In genomic region chr4:148216321-148216720, GRCh38 we compare ENCODE assay signal across 13 cellular contexts.
DNase-seq lines count a peak whose midpoint lies in the region; ATAC-seq and TF ChIP-seq lines count a peak whose summit lies in the region.
"Had no signal": no experiment of that assay in that cellular context is flagged by ENCODE, and none has a peak within 500 bp of the region (broad histone marks: within the 10 kb centered on the region; RNA-seq: fewer than 3 reads in every experiment).

No MANE protein-coding gene starts in this region.

- intact Hi-C loops in activated CD4-positive, alpha-beta T cell treated with anti-CD3 and anti-CD28 coated beads for 36 hours (cut with DNase I, micrococcal nuclease) = no loop called here

- ATAC-seq in activated CD4-positive, alpha-beta T cell treated with anti-CD3 and anti-CD28 coated beads for 36 hours = peak; percentile 13
- no peak for ATAC-seq in activated naive CD8-positive, alpha-beta T cell treated with anti-CD3 and anti-CD28 coated beads, Interleukin-2, amount 50 U/mL, for 24 hours
- ATAC-seq in GM18861 (IDR thresholded peaks at IDR 0.05; ENCODE audit: unreplicated experiment) (no peak), GM21737 (IDR thresholded peaks at IDR 0.05; ENCODE audit: unreplicated experiment) (no peak)
- ATAC-seq: HCT116 had no signal

- peak overlapping the region; percentile 79 for H3K27ac Mint-ChIP-seq in activated CD4-positive, alpha-beta T cell treated with anti-CD3 and anti-CD28 coated beads for 36 hours
- H3K27ac Mint-ChIP-seq in HFFc6 = no peak overlapping the region
- H3K27ac Mint-ChIP-seq in activated naive CD8-positive, alpha-beta T cell treated with anti-CD3 and anti-CD28 coated beads, Interleukin-2, amount 50 U/mL, for 24 hours = peak overlapping the region; percentile 82
- H3K27ac Mint-ChIP-seq: activated B cell treated with CpG ODN at 0.5 μM for 24 hours had no signal

- no peaks in the 10 kb centered on the region for H3K9me3 Mint-ChIP-seq in activated CD4-positive, alpha-beta T cell treated with anti-CD3 and anti-CD28 coated beads for 36 hours (ENCODE audit: low read depth)
- no peaks in the 10 kb centered on the region for H3K9me3 Mint-ChIP-seq in HFFc6
- no peaks in the 10 kb centered on the region for H3K9me3 Mint-ChIP-seq in activated naive CD8-positive, alpha-beta T cell treated with anti-CD3 and anti-CD28 coated beads, Interleukin-2, amount 50 U/mL, for 24 hours

- POLR2A ChIA-PET in activated CD4-positive, alpha-beta T cell treated with anti-CD3 and anti-CD28 coated beads for 36 hours (lab: Charles Lee) = no interaction called here

- no peaks in the 10 kb centered on the region for H3K27me3 Mint-ChIP-seq in activated CD4-positive, alpha-beta T cell treated with anti-CD3 and anti-CD28 coated beads for 36 hours
- no peaks in the 10 kb centered on the region; the same call in 1 of the 2 replicates for H3K27me3 Mint-ChIP-seq in HFFc6 (ENCODE audit: insufficient read depth)
- H3K27me3 Mint-ChIP-seq in activated naive CD8-positive, alpha-beta T cell treated with anti-CD3 and anti-CD28 coated beads, Interleukin-2, amount 50 U/mL, for 24 hours = no peaks in the 10 kb centered on the region
- H3K27me3 Mint-ChIP-seq: activated B cell treated with CpG ODN at 0.5 μM for 24 hours had no signal

- H3K9ac ChIP-seq in rectal smooth muscle tissue (ENCODE audit: low read length) = no peak overlapping the region

- H3K27ac ChIP-seq in rectal smooth muscle tissue (ENCODE audit: low read depth, low read length) = peak overlapping the region; percentile 24
- H3K27ac ChIP-seq: SJSA1 had no signal

- TF ChIP-seq CTCF in HFFc6 (IDR thresholded peaks at IDR 0.05) = no peak

- peaks cover 2% of the 10 kb centered on the region for H3K36me3 Mint-ChIP-seq in activated CD4-positive, alpha-beta T cell treated with anti-CD3 and anti-CD28 coated beads for 36 hours (ENCODE audit: low read depth)
- H3K36me3 Mint-ChIP-seq in HFFc6 (ENCODE audit: low read depth) = no peaks in the 10 kb centered on the region
- no peaks in the 10 kb centered on the region for H3K36me3 Mint-ChIP-seq in activated naive CD8-positive, alpha-beta T cell treated with anti-CD3 and anti-CD28 coated beads, Interleukin-2, amount 50 U/mL, for 24 hours (ENCODE audit: low read depth)

- H3K27me3 ChIP-seq in rectal smooth muscle tissue (ENCODE audit: control insufficient read depth, insufficient read depth, low read length) = no peaks in the 10 kb centered on the region
- H3K27me3 ChIP-seq: SJSA1 had no signal

- H3K4me1 ChIP-seq in rectal smooth muscle tissue (ENCODE audit: control insufficient read depth, insufficient read depth, low read length) = peaks cover 22% of the 10 kb centered on the region
- H3K4me1 ChIP-seq: SJSA1 had no signal

- CTCF ChIA-PET in activated CD4-positive, alpha-beta T cell treated with anti-CD3 and anti-CD28 coated beads for 36 hours (lab: Charles Lee) = interaction anchor here (1.1 kb wide), 1 partner anchor 10 kb away, joined by 3 read pairs; no protein-coding TSS in a partner anchor

- H3K36me3 ChIP-seq in rectal smooth muscle tissue (ENCODE audit: control insufficient read depth, insufficient read depth, low read length) = peaks cover 2% of the 10 kb centered on the region
- H3K36me3 ChIP-seq: SJSA1 had no signal

- H3K4me3 Mint-ChIP-seq in activated CD4-positive, alpha-beta T cell treated with anti-CD3 and anti-CD28 coated beads for 36 hours = peak overlapping the region; percentile 62
- H3K4me3 Mint-ChIP-seq in HFFc6 = peak overlapping the region; percentile 27; the same call in 1 of the 2 replicates
- peak overlapping the region; percentile 73 for H3K4me3 Mint-ChIP-seq in activated naive CD8-positive, alpha-beta T cell treated with anti-CD3 and anti-CD28 coated beads, Interleukin-2, amount 50 U/mL, for 24 hours

- H3K4me3 ChIP-seq in rectal smooth muscle tissue (ENCODE audit: low read length) = no peak overlapping the region
- H3K4me3 ChIP-seq: SJSA1 had no signal

- DNase-seq in activated CD4-positive, alpha-beta T cell treated with anti-CD3 and anti-CD28 coated beads for 36 hours = no peak
- no peak for DNase-seq in activated CD4-positive, alpha-beta T cell treated with anti-CD3 and anti-CD28 coated beads, Interleukin-2, amount 50 U/mL, for 4 hours
- DNase-seq in HFFc6 (no peak), NCI-H2196 (lab: John Stamatoyannopoulos, UW; ENCODE audit: unreplicated experiment) (no peak)
- DNase-seq in activated naive CD8-positive, alpha-beta T cell treated with anti-CD3 and anti-CD28 coated beads, Interleukin-2, amount 50 U/mL, for 24 hours = no peak
- DNase-seq: activated B cell treated with CpG ODN at 0.5 μM for 24 hours, NCI-H69, trophoblast cell had no signal

- H3K4me1 Mint-ChIP-seq in activated CD4-positive, alpha-beta T cell treated with anti-CD3 and anti-CD28 coated beads for 36 hours = peaks cover 24% of the 10 kb centered on the region
- H3K4me1 Mint-ChIP-seq in HFFc6 (ENCODE audit: low read depth) = no peaks in the 10 kb centered on the region
- peaks cover 27% of the 10 kb centered on the region for H3K4me1 Mint-ChIP-seq in activated naive CD8-positive, alpha-beta T cell treated with anti-CD3 and anti-CD28 coated beads, Interleukin-2, amount 50 U/mL, for 24 hours
